8 cellular contexts compared by ENCODE assay signal in the genomic region with DNA sequence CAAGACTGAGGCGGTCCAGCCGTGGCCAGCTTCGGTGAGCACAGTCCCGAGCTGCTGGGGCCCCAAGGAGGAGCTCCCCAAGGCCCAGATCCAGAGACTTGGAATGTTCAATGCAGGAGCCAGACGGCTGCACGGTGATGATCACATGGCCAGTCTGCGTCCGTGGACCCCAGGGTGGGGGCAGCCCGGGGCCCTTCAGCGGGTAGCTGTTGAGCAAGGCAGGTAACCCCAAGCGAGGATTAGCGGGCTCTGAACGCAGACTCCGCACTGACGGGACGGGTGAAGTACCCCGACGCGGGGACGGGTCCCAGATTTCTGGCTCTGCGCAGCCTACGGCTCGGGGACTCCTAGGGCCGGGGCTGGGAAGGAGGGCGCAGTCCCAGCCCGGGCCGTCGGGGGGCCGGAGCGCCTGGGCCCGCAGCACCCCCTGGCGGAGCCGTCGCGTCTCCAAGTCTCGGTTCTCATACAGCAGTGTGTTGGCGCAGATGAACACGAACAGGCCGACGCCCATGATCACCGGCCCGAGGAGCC. TPM values are rescaled to one million over a fixed set of nuclear protein-coding genes. Genes with fewer than 3 reads are reported as not detected.
DNase-seq lines count a peak whose midpoint lies in the region; ATAC-seq and TF ChIP-seq lines count a peak whose summit lies in the region.

No MANE protein-coding gene starts in this region.

- TF ChIP-seq CTCF in GM20000 (IDR thresholded peaks at IDR 0.05; ENCODE audit: extremely low read depth, missing control alignments): peak; percentile 49
- peak; percentile 43 to 79 (median 72) for TF ChIP-seq CTCF in Peyer's patch (IDR thresholded peaks at IDR 0.05)

- H3K36me3 ChIP-seq in Peyer's patch (peaks cover 0 to 17% (median 0%) of the 10 kb centered on the region in 3 donors), iPS-20b (ENCODE audit: insufficient read depth, low read depth, low read length) (peaks cover 22% of the 10 kb centered on the region)

- TF ChIP-seq POLR2A in Peyer's patch (IDR thresholded peaks at IDR 0.05): no peak

- no peak overlapping the region for H3K9ac ChIP-seq in iPS-20b (ENCODE audit: low read depth, low read length)

- H3K27me3 ChIP-seq in Peyer's patch: peaks cover 0 to 16% of the 10 kb centered on the region in 2 donors
- H3K27me3 ChIP-seq in iPS-20b (ENCODE audit: insufficient read depth, low read length): peaks cover 57% of the 10 kb centered on the region

- ATAC-seq in HG03095 (IDR thresholded peaks at IDR 0.05; ENCODE audit: unreplicated experiment) (no peak), GM18858 (IDR thresholded peaks at IDR 0.05; ENCODE audit: unreplicated experiment) (no peak)

- H3K27ac ChIP-seq in Peyer's patch (peak overlapping the region in 3 of 4 donors; percentile 68 to 94 (median 81)), iPS-20b (ENCODE audit: low read length) (no peak overlapping the region)

- DNase-seq in GM20000 (ENCODE audit: low spot score) (peak; percentile 88), Peyer's patch (peak; percentile 47 to 73 (median 71)), cerebellar nuclear complex (lab: John Stamatoyannopoulos, UW) (no peak)
- peak; percentile 69 for DNase-seq in activated naive CD4-positive, alpha-beta T cell treated with Interleukin-2 at 50 U/mL for 16 hours
- peak; percentile 63 to 65 for DNase-seq in stimulated activated CD4-positive, alpha-beta T cell treated with anti-CD3 and anti-CD28 coated beads, Interleukin-2, amount 100 ng/mL, for 48 hours

- no peaks in the 10 kb centered on the region for H3K9me3 ChIP-seq in Peyer's patch
- no peaks in the 10 kb centered on the region for H3K9me3 ChIP-seq in iPS-20b (ENCODE audit: insufficient read depth, low read depth, low read length)

- H3K4me1 ChIP-seq in Peyer's patch (peaks cover 9 to 45% (median 27%) of the 10 kb centered on the region in 4 donors), iPS-20b (ENCODE audit: insufficient read depth, low read length) (peaks cover 5% of the 10 kb centered on the region; the same call in 1 of the 2 replicates)

- H3K4me3 ChIP-seq in Peyer's patch (peak overlapping the region in 3 of 4 donors; percentile 62 to 67 (median 65)), iPS-20b (ENCODE audit: low read length) (peak overlapping the region; percentile 46; the same call in 1 of the 2 replicates)

RNA-seq across cellular contexts. Expression of a gene that starts 2.7 kb away (rescaled TPM):
- 1 to 10 TPM; 2.0 to 2.8 (median 2.3) TPM for total RNA-seq in Peyer's patch

Comparison
In these comparisons a context has a peak if more than half of its experiments do, and no peak if none do; other contexts are left out.
1. DNase-seq: peak in GM20000 (single experiment), Peyer's patch (3 of 3), activated naive CD4-positive, alpha-beta T cell treated with Interleukin-2 at 50 U/mL for 16 hours (single experiment) and stimulated activated CD4-positive, alpha-beta T cell treated with anti-CD3 and anti-CD28 coated beads, Interleukin-2, amount 100 ng/mL, for 48 hours (2 of 2); none in cerebellar nuclear complex (0 of 2).